Comparison of ENCODE assay signal across 32 cellular contexts in genomic region chr15:67202991-67203390, GRCh38.
"Had no signal": no experiment of that assay in that cellular context is flagged by ENCODE, and none has a peak within 500 bp of the region (broad histone marks: within the 10 kb centered on the region; RNA-seq: fewer than 3 reads in every experiment).

No MANE protein-coding gene starts in this region.

- H3K4me1 ChIP-seq: parathyroid adenoma had no signal

- H3K79me2 ChIP-seq: parathyroid adenoma had no signal

- H3K27me3 ChIP-seq: dorsolateral prefrontal cortex, gastroesophageal sphincter, heart right ventricle, neural progenitor cell, sigmoid colon, thyroid gland, vagina had no signal

- H3K27ac ChIP-seq: coronary artery, dorsolateral prefrontal cortex, epithelial cell of prostate, gastroesophageal sphincter, heart right ventricle, neural progenitor cell, parathyroid adenoma, sigmoid colon, vagina had no signal

- H3K27me3 Mint-ChIP-seq: naive thymus-derived CD4-positive, alpha-beta T cell; progenitor cell of endocrine pancreas; stimulated activated naive CD8-positive, alpha-beta T cell treated with anti-CD3 and anti-CD28 coated beads, Interleukin-15, amount 100 ng/mL, for 72 hours had no signal

- H3K27ac Mint-ChIP-seq: immature natural killer cell; mesothelial cell of epicardium; nephron; neural progenitor cell; progenitor cell of endocrine pancreas; stimulated activated naive CD8-positive, alpha-beta T cell treated with anti-CD3 and anti-CD28 coated beads, Interleukin-15, amount 100 ng/mL, for 72 hours had no signal

- H3K4me3 Mint-ChIP-seq: immature natural killer cell; mesothelial cell of epicardium; naive thymus-derived CD4-positive, alpha-beta T cell; nephron; neural progenitor cell; stimulated activated naive CD8-positive, alpha-beta T cell treated with anti-CD3 and anti-CD28 coated beads, Interleukin-15, amount 100 ng/mL, for 72 hours had no signal

- H3K9me3 Mint-ChIP-seq: immature natural killer cell; mesothelial cell of epicardium; naive thymus-derived CD4-positive, alpha-beta T cell; nephron; neural progenitor cell; stimulated activated naive CD8-positive, alpha-beta T cell treated with anti-CD3 and anti-CD28 coated beads, Interleukin-15, amount 100 ng/mL, for 72 hours had no signal

- H3K9me3 ChIP-seq: gastroesophageal sphincter, heart right ventricle, mucosa of descending colon, sigmoid colon, thyroid gland, vagina had no signal

- H2AFZ ChIP-seq: neural progenitor cell, parathyroid adenoma had no signal

- ATAC-seq: esophagus mucosa; gastroesophageal sphincter; left colon; mucosa of descending colon; naive thymus-derived CD4-positive, alpha-beta T cell; right cardiac atrium; stimulated activated naive CD8-positive, alpha-beta T cell treated with anti-CD3 and anti-CD28 coated beads, Interleukin-15, amount 100 ng/mL, for 72 hours had no signal

- H3K9ac ChIP-seq: neural progenitor cell, parathyroid adenoma had no signal

- H3K4me2 ChIP-seq: neural progenitor cell had no signal

- DNase-seq: dorsolateral prefrontal cortex; effector CD4-positive, alpha-beta T cell; foreskin fibroblast; heart right ventricle; hippocampal formation; immature natural killer cell; islet precursor cell; kidney glomerular epithelial cell; left colon; mesenchymal stem cell; mucosa of descending colon; naive thymus-derived CD4-positive, alpha-beta T cell; right cardiac atrium; sigmoid colon; small intestine; stimulated activated CD4-positive, alpha-beta T cell treated with anti-CD3 and anti-CD28 coated beads, Interleukin-15, amount 100 ng/mL, for 24 hours; stimulated activated CD4-positive, alpha-beta T cell treated with anti-CD3 and anti-CD28 coated beads, Interleukin-2, amount 100 ng/mL, for 48 hours; stimulated activated naive CD4-positive, alpha-beta T cell; stimulated activated naive CD8-positive, alpha-beta T cell treated with anti-CD3 and anti-CD28 coated beads, Interleukin-15, amount 100 ng/mL, for 72 hours; thyroid gland; trophoblast cell had no signal

- H3K4me3 ChIP-seq: coronary artery, dorsolateral prefrontal cortex, gastroesophageal sphincter, heart right ventricle, lung, mucosa of descending colon, neural progenitor cell, sigmoid colon, thyroid gland, vagina had no signal
